Comparison of ENCODE assay signal across 8 cellular contexts in the genomic region with DNA sequence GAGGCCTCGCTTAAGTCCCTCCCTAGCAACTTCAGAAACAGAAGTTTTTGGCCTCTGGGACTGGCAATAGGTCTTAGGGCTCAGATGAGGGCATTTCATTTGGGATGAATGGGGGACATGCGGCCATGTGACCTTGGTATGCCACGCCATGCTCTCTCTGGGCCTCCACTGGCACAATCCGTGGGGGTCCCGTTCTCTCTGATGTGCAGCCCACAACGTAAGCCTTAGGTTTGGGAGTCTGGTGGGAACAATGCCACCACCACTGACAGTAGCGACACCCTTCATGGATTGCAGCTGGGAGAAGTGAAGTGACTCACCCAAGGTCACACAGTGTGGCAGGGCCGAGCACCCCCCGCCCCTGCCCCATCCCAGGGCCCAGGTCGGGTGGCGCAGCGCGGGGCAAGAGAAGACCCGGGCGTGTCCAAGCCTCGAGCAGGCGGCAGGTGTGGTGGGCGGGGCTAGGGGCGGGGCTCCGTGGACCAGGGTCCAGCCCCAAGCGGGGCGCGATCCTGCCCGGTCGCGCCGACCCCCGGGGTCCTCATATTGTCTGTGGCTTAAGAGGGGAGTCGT. TPM values are rescaled to one million over a fixed set of nuclear protein-coding genes. Genes with fewer than 3 reads are reported as not detected.
DNase-seq lines count a peak whose midpoint lies in the region; ATAC-seq and TF ChIP-seq lines count a peak whose summit lies in the region.

No MANE protein-coding gene starts in this region.

- H3K27me3 Mint-ChIP-seq in Caco-2 (ENCODE audit: insufficient read depth, unreplicated experiment) = no peaks in the 10 kb centered on the region

- DNase-seq in Caco-2 (peak; percentile 55 to 79), astrocyte of the cerebellum (ENCODE audit: low read depth) (no peak), right lobe of liver (peak; percentile 89 to 93 (median 89))

- H3F3A ChIP-seq in OCI-LY1 (ENCODE audit: insufficient read depth, low read length) = no peaks in the 10 kb centered on the region

- no peak overlapping the region for H3K27ac Mint-ChIP-seq in Caco-2 (ENCODE audit: unreplicated experiment)

- CTCF ChIA-PET in Caco-2 (lab: Charles Lee) = interaction anchor here (0.6 to 5.5 kb wide), 12 partner anchors 10 to 418 kb away, joined by 3 to 31 read pairs (median 4); partner anchors contain the start of gene PEDS1

- H3K27me3 ChIP-seq in Caco-2 (replicated peaks; ENCODE audit: control insufficient read depth, insufficient read depth, low read length) (no peaks in the 10 kb centered on the region), OCI-LY1 (ENCODE audit: insufficient read depth, low read length) (no peaks in the 10 kb centered on the region), right lobe of liver (no peaks in the 10 kb centered on the region), subcutaneous abdominal adipose tissue (ENCODE audit: control insufficient read depth in 5 of 5, insufficient read depth in 4 of 5, low read length in 5 of 5) (peaks cover 0 to 5% (median 0%) of the 10 kb centered on the region in 5 donors)

- peaks cover 2% of the 10 kb centered on the region; the same call in 1 of the 2 replicates for H3K36me3 ChIP-seq in Caco-2 (ENCODE audit: control insufficient read depth, insufficient read depth, low read length)
- peaks cover 10% of the 10 kb centered on the region; the same call in 1 of the 2 replicates for H3K36me3 ChIP-seq in OCI-LY1 (ENCODE audit: insufficient read depth, low read length)
- peaks cover 0 to 13% (median 7%) of the 10 kb centered on the region in 4 donors for H3K36me3 ChIP-seq in right lobe of liver
- peaks cover 0 to 20% (median 15%) of the 10 kb centered on the region in 5 donors for H3K36me3 ChIP-seq in subcutaneous abdominal adipose tissue (ENCODE audit: control insufficient read depth in 5 of 5, insufficient read depth in 5 of 5, low read length in 5 of 5)

- H3K9me2 ChIP-seq in OCI-LY1 (ENCODE audit: low read depth, low read length) = no peaks in the 10 kb centered on the region

- no peaks in the 10 kb centered on the region for H3K79me2 ChIP-seq in OCI-LY1 (ENCODE audit: insufficient read depth, low read length)

- TF ChIP-seq POLR2A in right lobe of liver (IDR thresholded peaks at IDR 0.05) = no peak

- H3K4me3 ChIP-seq in Caco-2 (ENCODE audit: low read depth, low read length) (peak overlapping the region; percentile 96), OCI-LY1 (ENCODE audit: low read depth, low read length, poor library complexity, severe bottlenecking) (peak overlapping the region; percentile 75), astrocyte of the cerebellum (ENCODE audit: low read depth, low read length) (peak overlapping the region; percentile 91), right lobe of liver (peak overlapping the region; percentile 67 to 88 (median 85)), subcutaneous abdominal adipose tissue (ENCODE audit: low read depth in 1 of 5, low read length in 5 of 5) (peak overlapping the region in 1 of 5 donors; percentile 93)

- BruUV-seq in Caco-2 (replicated peaks; lab: Mats Ljungman, UMichigan) = no TSS peak

- no peaks in the 10 kb centered on the region for H3K9me3 ChIP-seq in Caco-2
- H3K9me3 ChIP-seq in OCI-LY1 (ENCODE audit: low read length) = no peaks in the 10 kb centered on the region
- H3K9me3 ChIP-seq in right lobe of liver = no peaks in the 10 kb centered on the region
- H3K9me3 ChIP-seq in subcutaneous abdominal adipose tissue (ENCODE audit: control insufficient read depth in 5 of 5, low read length in 5 of 5) = no peaks in the 10 kb centered on the region

- peaks cover 66% of the 10 kb centered on the region for H3K36me3 Mint-ChIP-seq in Caco-2 (ENCODE audit: insufficient read depth, unreplicated experiment)

- peaks cover 52% of the 10 kb centered on the region for H3K4me1 Mint-ChIP-seq in Caco-2 (ENCODE audit: low read depth, unreplicated experiment)

- H3K4me2 ChIP-seq in OCI-LY1 (ENCODE audit: low read length) = peak overlapping the region; percentile 69

- H3K9ac ChIP-seq in OCI-LY1 (ENCODE audit: low read length) = no peak overlapping the region
- H3K9ac ChIP-seq in subcutaneous abdominal adipose tissue (ENCODE audit: low read length in 5 of 5) = peak overlapping the region in 4 of 5 donors; percentile 26 to 58 (median 48)

- peak; percentile 28 to 54 (median 36) for ATAC-seq in right lobe of liver
- ATAC-seq in HG03280 (IDR thresholded peaks at IDR 0.05; ENCODE audit: unreplicated experiment) = no peak
- no peak for ATAC-seq in HG02678 (IDR thresholded peaks at IDR 0.05; ENCODE audit: unreplicated experiment)
- no peak for ATAC-seq in GM21390 (IDR thresholded peaks at IDR 0.05; ENCODE audit: unreplicated experiment)

- intact Hi-C loops in Caco-2 (cut with micrococcal nuclease; ENCODE audit: unreplicated experiment) (loop anchor here (1.0 to 10.0 kb wide), 7 partner anchors 83 to 575 kb away; partner anchors contain the start of gene PTPN1), right lobe of liver (cut with DNase I) (loop anchor here (5.0 to 10.0 kb wide), 6 partner anchors 118 to 395 kb away; no protein-coding TSS in a partner anchor)

- peak overlapping the region; percentile 94 for H3K4me3 Mint-ChIP-seq in Caco-2 (ENCODE audit: unreplicated experiment)

- TF ChIP-seq CTCF in Caco-2 (IDR thresholded peaks at IDR 0.05; ENCODE audit: insufficient read depth in 1 of 2, low read depth in 1 of 2, low read length in 1 of 2, severe bottlenecking in 1 of 2, unreplicated experiment in 1 of 2) (no peak), OCI-LY1 (IDR thresholded peaks at IDR 0.05; ENCODE audit: low read length) (no peak), astrocyte of the cerebellum (IDR thresholded peaks at IDR 0.05; ENCODE audit: low read depth, low read length, missing control alignments) (no peak), right lobe of liver (IDR thresholded peaks at IDR 0.05) (no peak)

- in situ Hi-C loops in astrocyte of the cerebellum (cut with HindIII; ENCODE audit: low sequenced_read_pairs) = no loop called here

- WGBS in right lobe of liver (ENCODE audit: insufficient coverage, low coverage, low lambda C conversion rate, missing lambda C conversion rate) = 22% methylated on average over 8 of the region's 29 CpGs

- POLR2A ChIA-PET in Caco-2 (lab: Charles Lee) = interaction anchor here (0.6 to 3.0 kb wide), 4 partner anchors 18 to 119 kb away, joined by 4 to 32 read pairs (median 4); no protein-coding TSS in a partner anchor

- H3K9me3 Mint-ChIP-seq in Caco-2 (ENCODE audit: unreplicated experiment) = no peaks in the 10 kb centered on the region

- H3K27ac ChIP-seq in OCI-LY1 (ENCODE audit: low read depth, low read length, poor library complexity, severe bottlenecking) = no peak overlapping the region
- H3K27ac ChIP-seq in right lobe of liver = peak overlapping the region; percentile 98
- H3K27ac ChIP-seq in subcutaneous abdominal adipose tissue (ENCODE audit: low read depth, low read length) = peak overlapping the region; percentile 99

- no peak overlapping the region for H2AFZ ChIP-seq in OCI-LY1 (ENCODE audit: low read length)

- peaks cover 49% of the 10 kb centered on the region for H3K4me1 ChIP-seq in Caco-2
- H3K4me1 ChIP-seq in OCI-LY1 (ENCODE audit: insufficient read depth, low read length, severe bottlenecking) = peaks cover 27% of the 10 kb centered on the region
- H3K4me1 ChIP-seq in right lobe of liver = peaks cover 0 to 34% (median 14%) of the 10 kb centered on the region in 4 donors
- peaks cover 12 to 48% (median 23%) of the 10 kb centered on the region in 5 donors for H3K4me1 ChIP-seq in subcutaneous abdominal adipose tissue (ENCODE audit: control insufficient read depth in 5 of 5, insufficient read depth in 5 of 5, low read length in 5 of 5)

- H4K20me1 ChIP-seq in OCI-LY1 (ENCODE audit: insufficient read depth, low read length) = no peaks in the 10 kb centered on the region

RNA-seq across cellular contexts. Expression of gene CEBPB, which starts 0.9 kb away (rescaled TPM):
- total RNA-seq in Caco-2 (2022) = 160 and 183 TPM in 2 replicates
- total RNA-seq in right lobe of liver = 100 to 1,000 TPM; 130 to 182 (median 152) TPM

RNA-seq across cellular contexts. Expression of gene PEDS1, which starts 36.2 kb away (rescaled TPM):
- 78.3 and 84.1 TPM in 2 replicates for total RNA-seq in Caco-2 (2022)
- total RNA-seq in right lobe of liver = 10 to 100 TPM in 5 of 6 experiments, 1 to 10 TPM in 1; 6.9 to 25.3 (median 13.7) TPM

Comparison
In these comparisons a context has a peak if more than half of its experiments do, and no peak if none do; other contexts are left out.
1. ATAC-seq: peak in right lobe of liver (4 of 4); none in HG03280 (single experiment), HG02678 (single experiment) and GM21390 (single experiment).